Comparison of ENCODE assay signal across 15 cellular contexts in the genomic region with DNA sequence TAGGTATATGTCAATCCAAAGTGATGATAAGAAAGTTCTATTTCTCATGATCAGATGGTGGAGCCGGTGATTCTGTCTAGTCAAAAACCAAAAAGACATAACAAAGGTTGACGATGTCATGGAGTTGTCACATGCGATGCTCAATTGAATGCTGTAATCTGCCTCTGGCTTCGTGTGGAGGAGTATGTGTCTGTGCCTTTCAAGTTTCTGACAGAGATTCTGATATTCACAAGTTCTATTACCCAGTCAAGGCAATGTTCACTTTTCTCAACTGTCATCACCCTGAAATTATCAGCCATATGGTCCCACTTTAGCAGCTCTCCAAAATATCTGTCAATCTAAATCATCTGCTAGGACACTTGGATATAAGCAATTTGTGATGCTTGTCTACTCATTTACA.
DNase-seq lines count a peak whose midpoint lies in the region; ATAC-seq and TF ChIP-seq lines count a peak whose summit lies in the region.
"Had no signal": no experiment of that assay in that cellular context is flagged by ENCODE, and none has a peak within 500 bp of the region (broad histone marks: within the 10 kb centered on the region; RNA-seq: fewer than 3 reads in every experiment).

No MANE protein-coding gene starts in this region.

- H3K9me3 ChIP-seq in hepatocyte (ENCODE audit: low read depth) (no peaks in the 10 kb centered on the region), gastrocnemius medialis (no peaks in the 10 kb centered on the region)
- H3K9me3 ChIP-seq: BE2C, Caco-2 had no signal

- DNase-seq in NCI-H1694 (lab: John Stamatoyannopoulos, UW) (peak; percentile 20), NCI-H2171 (lab: John Stamatoyannopoulos, UW) (peak; percentile 13), NCI-H524 (lab: John Stamatoyannopoulos, UW) (peak; percentile 61 to 81), retina (peak; percentile 11), hepatocyte (ENCODE audit: low spot score) (no peak), gastrocnemius medialis (no peak)
- DNase-seq: BE2C; C1 segment of cervical spinal cord; Caco-2; CD4-positive, CD25-positive, alpha-beta regulatory T cell; DMS79 treated with DMSO at 0.1 percent for 48 hours; GF-D8; HCEC 1CT; IMR-90 had no signal

- no peaks in the 10 kb centered on the region for H3K4me1 ChIP-seq in hepatocyte (ENCODE audit: insufficient read depth)
- no peaks in the 10 kb centered on the region for H3K4me1 ChIP-seq in gastrocnemius medialis
- H3K4me1 ChIP-seq: BE2C, Caco-2 had no signal

- no peaks in the 10 kb centered on the region for H3K27me3 ChIP-seq in hepatocyte
- H3K27me3 ChIP-seq in gastrocnemius medialis, result no peaks in the 10 kb centered on the region
- H3K27me3 ChIP-seq: BE2C had no signal

- H3K4me3 ChIP-seq in hepatocyte (no peak overlapping the region), gastrocnemius medialis (no peak overlapping the region)
- H3K4me3 ChIP-seq: GM23338 had no signal

- no peak for ATAC-seq in gastrocnemius medialis
- ATAC-seq: GM23338 had no signal

- TF ChIP-seq CTCF in hepatocyte (IDR thresholded peaks at IDR 0.05; ENCODE audit: poor library complexity) (no peak), gastrocnemius medialis (IDR thresholded peaks at IDR 0.05 in 4 of 5, conservative IDR thresholded peaks at IDR 0.05 in 1 of 5) (no peak)

- no peaks in the 10 kb centered on the region for H3K79me2 ChIP-seq in hepatocyte

- WGBS in hepatocyte (ENCODE audit: low lambda C conversion rate, missing lambda C conversion rate), result 89% methylated on average over 4 of the region's 4 CpGs

- no peak overlapping the region for H3K4me2 ChIP-seq in hepatocyte
- H3K4me2 ChIP-seq: GM23338 had no signal

- intact Hi-C loops in gastrocnemius medialis (cut with DNase I; ENCODE audit: low total_unique reads), result no loop called here

- in situ Hi-C loops in gastrocnemius medialis (cut with MboI; ENCODE audit: low sequenced_read_pairs in 4 of 4), result no loop called here

- no peaks in the 10 kb centered on the region for H4K20me1 ChIP-seq in hepatocyte (ENCODE audit: insufficient read depth, poor library complexity, severe bottlenecking)

- no peak overlapping the region for H2AFZ ChIP-seq in hepatocyte
- H2AFZ ChIP-seq: GM23338 had no signal

- H3K36me3 ChIP-seq in hepatocyte (replicated peaks; ENCODE audit: insufficient read depth, low read depth) (no peaks in the 10 kb centered on the region), gastrocnemius medialis (no peaks in the 10 kb centered on the region)
- H3K36me3 ChIP-seq: BE2C had no signal

- H3K27ac ChIP-seq in hepatocyte (no peak overlapping the region), gastrocnemius medialis (no peak overlapping the region)

- no peak for TF ChIP-seq POLR2A in gastrocnemius medialis (IDR thresholded peaks at IDR 0.05)

- no peaks in the 10 kb centered on the region for H3K9me2 ChIP-seq in hepatocyte (replicated peaks; ENCODE audit: insufficient read depth)

Comparison
In these comparisons a context has a peak if more than half of its experiments do, and no peak if none do; other contexts are left out.
1. DNase-seq: peak in NCI-H1694 (single experiment), NCI-H2171 (single experiment), NCI-H524 (2 of 2) and retina (single experiment); none in hepatocyte (single experiment) and gastrocnemius medialis (0 of 2).